In genomic region chr5:45622365-45622764, GRCh38 we compare ENCODE assay signal across 1 cellular context.
TF ChIP-seq lines count a peak whose summit lies in the region.

No MANE protein-coding gene starts in this region.

TF ChIP-seq in HepG2, 621 proteins besides CTCF, POLR2A, EP300 and RAD21 (continued from another document):
- TF ChIP-seq ZBTB40 (IDR thresholded peaks at IDR 0.05) = no peak
- no peak for TF ChIP-seq ZBTB40 (CRISPR knock-in tag; IDR thresholded peaks at IDR 0.05)
- no peak for TF ChIP-seq ZNF225 (CRISPR knock-in tag; IDR thresholded peaks at IDR 0.05)
- TF ChIP-seq NFYC (CRISPR knock-in tag; IDR thresholded peaks at IDR 0.05) = no peak
- TF ChIP-seq GLI4 (CRISPR knock-in tag; IDR thresholded peaks at IDR 0.05; ENCODE audit: borderline replicate concordance) = no peak
- TF ChIP-seq AHDC1 (CRISPR knock-in tag; IDR thresholded peaks at IDR 0.05; ENCODE audit: borderline replicate concordance) = no peak
- no peak for TF ChIP-seq U2AF2 (IDR thresholded peaks at IDR 0.05; ENCODE audit: low read depth, low read length)
- TF ChIP-seq MAFK (conservative IDR thresholded peaks at IDR 0.05 in 1 of 2, IDR thresholded peaks at IDR 0.05 in 1 of 2; ENCODE audit: low read length in 2 of 2) = peak; percentile 78 to 89
- no peak for TF ChIP-seq E2F1 (CRISPR knock-in tag; IDR thresholded peaks at IDR 0.05)
- TF ChIP-seq ZNF577 (CRISPR knock-in tag; IDR thresholded peaks at IDR 0.05; ENCODE audit: borderline replicate concordance, low read depth) = no peak
- no peak for TF ChIP-seq KLF15 (CRISPR knock-in tag; IDR thresholded peaks at IDR 0.05; ENCODE audit: borderline replicate concordance)
- no peak for TF ChIP-seq CEBPG (CRISPR knock-in tag; IDR thresholded peaks at IDR 0.05)
- no peak for TF ChIP-seq PAX8 (CRISPR knock-in tag; IDR thresholded peaks at IDR 0.05; ENCODE audit: borderline replicate concordance)
- TF ChIP-seq ZNF326 (CRISPR knock-in tag; IDR thresholded peaks at IDR 0.05; ENCODE audit: borderline replicate concordance) = no peak
- TF ChIP-seq THAP7 (CRISPR knock-in tag; IDR thresholded peaks at IDR 0.05) = no peak
- no peak for TF ChIP-seq SATB2 (CRISPR knock-in tag; IDR thresholded peaks at IDR 0.05)
- TF ChIP-seq ZFP90 (CRISPR knock-in tag; IDR thresholded peaks at IDR 0.05; ENCODE audit: borderline replicate concordance) = no peak
- TF ChIP-seq HNRNPL (IDR thresholded peaks at IDR 0.05; ENCODE audit: low read depth, low read length) = no peak
TF ChIP-seq in HepG2: peak in this region for 3.
